1 cellular context compared by ENCODE assay signal in genomic region chr5:61245936-61246335, GRCh38.
TF ChIP-seq lines count a peak whose summit lies in the region.

No MANE protein-coding gene starts in this region.

TF ChIP-seq in H1, 55 proteins besides CTCF, POLR2A, EP300 and RAD21 (continued from another document):
- TF ChIP-seq, protein P1, sequence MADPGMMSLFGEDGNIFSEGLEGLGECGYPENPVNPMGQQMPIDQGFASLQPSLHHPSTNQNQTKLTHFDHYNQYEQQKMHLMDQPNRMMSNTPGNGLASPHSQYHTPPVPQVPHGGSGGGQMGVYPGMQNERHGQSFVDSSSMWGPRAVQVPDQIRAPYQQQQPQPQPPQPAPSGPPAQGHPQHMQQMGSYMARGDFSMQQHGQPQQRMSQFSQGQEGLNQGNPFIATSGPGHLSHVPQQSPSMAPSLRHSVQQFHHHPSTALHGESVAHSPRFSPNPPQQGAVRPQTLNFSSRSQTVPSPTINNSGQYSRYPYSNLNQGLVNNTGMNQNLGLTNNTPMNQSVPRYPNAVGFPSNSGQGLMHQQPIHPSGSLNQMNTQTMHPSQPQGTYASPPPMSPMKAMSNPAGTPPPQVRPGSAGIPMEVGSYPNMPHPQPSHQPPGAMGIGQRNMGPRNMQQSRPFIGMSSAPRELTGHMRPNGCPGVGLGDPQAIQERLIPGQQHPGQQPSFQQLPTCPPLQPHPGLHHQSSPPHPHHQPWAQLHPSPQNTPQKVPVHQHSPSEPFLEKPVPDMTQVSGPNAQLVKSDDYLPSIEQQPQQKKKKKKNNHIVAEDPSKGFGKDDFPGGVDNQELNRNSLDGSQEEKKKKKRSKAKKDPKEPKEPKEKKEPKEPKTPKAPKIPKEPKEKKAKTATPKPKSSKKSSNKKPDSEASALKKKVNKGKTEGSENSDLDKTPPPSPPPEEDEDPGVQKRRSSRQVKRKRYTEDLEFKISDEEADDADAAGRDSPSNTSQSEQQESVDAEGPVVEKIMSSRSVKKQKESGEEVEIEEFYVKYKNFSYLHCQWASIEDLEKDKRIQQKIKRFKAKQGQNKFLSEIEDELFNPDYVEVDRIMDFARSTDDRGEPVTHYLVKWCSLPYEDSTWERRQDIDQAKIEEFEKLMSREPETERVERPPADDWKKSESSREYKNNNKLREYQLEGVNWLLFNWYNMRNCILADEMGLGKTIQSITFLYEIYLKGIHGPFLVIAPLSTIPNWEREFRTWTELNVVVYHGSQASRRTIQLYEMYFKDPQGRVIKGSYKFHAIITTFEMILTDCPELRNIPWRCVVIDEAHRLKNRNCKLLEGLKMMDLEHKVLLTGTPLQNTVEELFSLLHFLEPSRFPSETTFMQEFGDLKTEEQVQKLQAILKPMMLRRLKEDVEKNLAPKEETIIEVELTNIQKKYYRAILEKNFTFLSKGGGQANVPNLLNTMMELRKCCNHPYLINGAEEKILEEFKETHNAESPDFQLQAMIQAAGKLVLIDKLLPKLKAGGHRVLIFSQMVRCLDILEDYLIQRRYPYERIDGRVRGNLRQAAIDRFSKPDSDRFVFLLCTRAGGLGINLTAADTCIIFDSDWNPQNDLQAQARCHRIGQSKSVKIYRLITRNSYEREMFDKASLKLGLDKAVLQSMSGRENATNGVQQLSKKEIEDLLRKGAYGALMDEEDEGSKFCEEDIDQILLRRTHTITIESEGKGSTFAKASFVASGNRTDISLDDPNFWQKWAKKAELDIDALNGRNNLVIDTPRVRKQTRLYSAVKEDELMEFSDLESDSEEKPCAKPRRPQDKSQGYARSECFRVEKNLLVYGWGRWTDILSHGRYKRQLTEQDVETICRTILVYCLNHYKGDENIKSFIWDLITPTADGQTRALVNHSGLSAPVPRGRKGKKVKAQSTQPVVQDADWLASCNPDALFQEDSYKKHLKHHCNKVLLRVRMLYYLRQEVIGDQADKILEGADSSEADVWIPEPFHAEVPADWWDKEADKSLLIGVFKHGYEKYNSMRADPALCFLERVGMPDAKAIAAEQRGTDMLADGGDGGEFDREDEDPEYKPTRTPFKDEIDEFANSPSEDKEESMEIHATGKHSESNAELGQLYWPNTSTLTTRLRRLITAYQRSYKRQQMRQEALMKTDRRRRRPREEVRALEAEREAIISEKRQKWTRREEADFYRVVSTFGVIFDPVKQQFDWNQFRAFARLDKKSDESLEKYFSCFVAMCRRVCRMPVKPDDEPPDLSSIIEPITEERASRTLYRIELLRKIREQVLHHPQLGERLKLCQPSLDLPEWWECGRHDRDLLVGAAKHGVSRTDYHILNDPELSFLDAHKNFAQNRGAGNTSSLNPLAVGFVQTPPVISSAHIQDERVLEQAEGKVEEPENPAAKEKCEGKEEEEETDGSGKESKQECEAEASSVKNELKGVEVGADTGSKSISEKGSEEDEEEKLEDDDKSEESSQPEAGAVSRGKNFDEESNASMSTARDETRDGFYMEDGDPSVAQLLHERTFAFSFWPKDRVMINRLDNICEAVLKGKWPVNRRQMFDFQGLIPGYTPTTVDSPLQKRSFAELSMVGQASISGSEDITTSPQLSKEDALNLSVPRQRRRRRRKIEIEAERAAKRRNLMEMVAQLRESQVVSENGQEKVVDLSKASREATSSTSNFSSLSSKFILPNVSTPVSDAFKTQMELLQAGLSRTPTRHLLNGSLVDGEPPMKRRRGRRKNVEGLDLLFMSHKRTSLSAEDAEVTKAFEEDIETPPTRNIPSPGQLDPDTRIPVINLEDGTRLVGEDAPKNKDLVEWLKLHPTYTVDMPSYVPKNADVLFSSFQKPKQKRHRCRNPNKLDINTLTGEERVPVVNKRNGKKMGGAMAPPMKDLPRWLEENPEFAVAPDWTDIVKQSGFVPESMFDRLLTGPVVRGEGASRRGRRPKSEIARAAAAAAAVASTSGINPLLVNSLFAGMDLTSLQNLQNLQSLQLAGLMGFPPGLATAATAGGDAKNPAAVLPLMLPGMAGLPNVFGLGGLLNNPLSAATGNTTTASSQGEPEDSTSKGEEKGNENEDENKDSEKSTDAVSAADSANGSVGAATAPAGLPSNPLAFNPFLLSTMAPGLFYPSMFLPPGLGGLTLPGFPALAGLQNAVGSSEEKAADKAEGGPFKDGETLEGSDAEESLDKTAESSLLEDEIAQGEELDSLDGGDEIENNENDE (IDR thresholded peaks at IDR 0.05; ENCODE audit: insufficient replicate concordance, low read length), result no peak
- TF ChIP-seq TBP (IDR thresholded peaks at IDR 0.05; ENCODE audit: low read depth, low read length) (no peak), TCF12 (IDR thresholded peaks at IDR 0.05; ENCODE audit: low read depth, low read length) (no peak), KDM5A (IDR thresholded peaks at IDR 0.05; ENCODE audit: low read length) (no peak), RBBP5 (IDR thresholded peaks at IDR 0.05; ENCODE audit: borderline replicate concordance, low read depth, low read length) (no peak), TEAD4 (IDR thresholded peaks at IDR 0.05; ENCODE audit: low read depth, low read length) (no peak), SP1 (IDR thresholded peaks at IDR 0.05; ENCODE audit: low read depth, low read length) (no peak), POU5F1 (IDR thresholded peaks at IDR 0.05; ENCODE audit: low read depth, low read length) (no peak), CHD2 (IDR thresholded peaks at IDR 0.05; ENCODE audit: low read length) (no peak)
